Comparison of ENCODE assay signal across 1 cellular context in the genomic region with DNA sequence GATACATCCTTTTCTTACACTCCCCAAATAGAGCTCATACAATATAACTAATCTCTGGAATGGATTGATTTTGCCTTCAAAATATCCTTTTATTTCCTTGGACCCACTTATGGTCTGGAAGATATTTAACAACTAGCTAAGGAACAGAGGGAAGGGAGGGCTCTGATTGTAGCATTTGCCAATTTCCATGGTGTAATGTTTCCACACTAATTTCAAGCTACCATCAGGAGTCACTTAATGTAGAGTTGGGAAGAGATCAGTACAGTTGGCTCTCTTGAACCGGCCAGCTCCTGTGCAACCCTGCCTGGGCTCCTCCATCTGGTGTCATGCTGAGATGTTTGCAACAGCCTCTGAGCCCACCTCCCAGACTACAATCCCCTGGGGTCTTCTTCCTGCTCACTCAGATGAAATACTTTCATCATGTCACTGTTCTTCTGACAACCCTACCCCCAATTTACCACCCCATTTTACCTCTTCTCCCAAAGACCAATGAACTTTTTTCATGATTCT.
TF ChIP-seq lines count a peak whose summit lies in the region.

No MANE protein-coding gene starts in this region.

TF ChIP-seq in GM23338, 12 proteins besides CTCF, POLR2A, EP300 and RAD21:
- TF ChIP-seq ZNF462 (CRISPR knock-in tag; IDR thresholded peaks at IDR 0.05) (no peak), CREB1 (CRISPR knock-in tag; IDR thresholded peaks at IDR 0.05; ENCODE audit: low read depth) (no peak), STAT1 (IDR thresholded peaks at IDR 0.05; ENCODE audit: unreplicated experiment) (no peak), ZNF114 (CRISPR knock-in tag; IDR thresholded peaks at IDR 0.05) (no peak), ZNF331 (CRISPR knock-in tag; IDR thresholded peaks at IDR 0.05; ENCODE audit: low read depth) (no peak), EZH2phosphoT487 (IDR thresholded peaks at IDR 0.05; ENCODE audit: unreplicated experiment) (no peak), NANOG (IDR thresholded peaks at IDR 0.05; ENCODE audit: borderline replicate concordance) (no peak), JUNB (IDR thresholded peaks at IDR 0.05; ENCODE audit: unreplicated experiment) (no peak), POLR2AphosphoS5 (IDR thresholded peaks at IDR 0.05; ENCODE audit: low read depth) (no peak), EZH2 (IDR thresholded peaks at IDR 0.05; ENCODE audit: low read depth, unreplicated experiment) (no peak)
- TF ChIP-seq, protein P1, sequence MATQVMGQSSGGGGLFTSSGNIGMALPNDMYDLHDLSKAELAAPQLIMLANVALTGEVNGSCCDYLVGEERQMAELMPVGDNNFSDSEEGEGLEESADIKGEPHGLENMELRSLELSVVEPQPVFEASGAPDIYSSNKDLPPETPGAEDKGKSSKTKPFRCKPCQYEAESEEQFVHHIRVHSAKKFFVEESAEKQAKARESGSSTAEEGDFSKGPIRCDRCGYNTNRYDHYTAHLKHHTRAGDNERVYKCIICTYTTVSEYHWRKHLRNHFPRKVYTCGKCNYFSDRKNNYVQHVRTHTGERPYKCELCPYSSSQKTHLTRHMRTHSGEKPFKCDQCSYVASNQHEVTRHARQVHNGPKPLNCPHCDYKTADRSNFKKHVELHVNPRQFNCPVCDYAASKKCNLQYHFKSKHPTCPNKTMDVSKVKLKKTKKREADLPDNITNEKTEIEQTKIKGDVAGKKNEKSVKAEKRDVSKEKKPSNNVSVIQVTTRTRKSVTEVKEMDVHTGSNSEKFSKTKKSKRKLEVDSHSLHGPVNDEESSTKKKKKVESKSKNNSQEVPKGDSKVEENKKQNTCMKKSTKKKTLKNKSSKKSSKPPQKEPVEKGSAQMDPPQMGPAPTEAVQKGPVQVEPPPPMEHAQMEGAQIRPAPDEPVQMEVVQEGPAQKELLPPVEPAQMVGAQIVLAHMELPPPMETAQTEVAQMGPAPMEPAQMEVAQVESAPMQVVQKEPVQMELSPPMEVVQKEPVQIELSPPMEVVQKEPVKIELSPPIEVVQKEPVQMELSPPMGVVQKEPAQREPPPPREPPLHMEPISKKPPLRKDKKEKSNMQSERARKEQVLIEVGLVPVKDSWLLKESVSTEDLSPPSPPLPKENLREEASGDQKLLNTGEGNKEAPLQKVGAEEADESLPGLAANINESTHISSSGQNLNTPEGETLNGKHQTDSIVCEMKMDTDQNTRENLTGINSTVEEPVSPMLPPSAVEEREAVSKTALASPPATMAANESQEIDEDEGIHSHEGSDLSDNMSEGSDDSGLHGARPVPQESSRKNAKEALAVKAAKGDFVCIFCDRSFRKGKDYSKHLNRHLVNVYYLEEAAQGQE (IDR thresholded peaks at IDR 0.05; ENCODE audit: unreplicated experiment), result no peak
- TF ChIP-seq, protein P2, sequence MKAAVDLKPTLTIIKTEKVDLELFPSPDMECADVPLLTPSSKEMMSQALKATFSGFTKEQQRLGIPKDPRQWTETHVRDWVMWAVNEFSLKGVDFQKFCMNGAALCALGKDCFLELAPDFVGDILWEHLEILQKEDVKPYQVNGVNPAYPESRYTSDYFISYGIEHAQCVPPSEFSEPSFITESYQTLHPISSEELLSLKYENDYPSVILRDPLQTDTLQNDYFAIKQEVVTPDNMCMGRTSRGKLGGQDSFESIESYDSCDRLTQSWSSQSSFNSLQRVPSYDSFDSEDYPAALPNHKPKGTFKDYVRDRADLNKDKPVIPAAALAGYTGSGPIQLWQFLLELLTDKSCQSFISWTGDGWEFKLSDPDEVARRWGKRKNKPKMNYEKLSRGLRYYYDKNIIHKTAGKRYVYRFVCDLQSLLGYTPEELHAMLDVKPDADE (IDR thresholded peaks at IDR 0.05), result no peak
